Comparison of ENCODE assay signal across 24 cellular contexts in the genomic region with DNA sequence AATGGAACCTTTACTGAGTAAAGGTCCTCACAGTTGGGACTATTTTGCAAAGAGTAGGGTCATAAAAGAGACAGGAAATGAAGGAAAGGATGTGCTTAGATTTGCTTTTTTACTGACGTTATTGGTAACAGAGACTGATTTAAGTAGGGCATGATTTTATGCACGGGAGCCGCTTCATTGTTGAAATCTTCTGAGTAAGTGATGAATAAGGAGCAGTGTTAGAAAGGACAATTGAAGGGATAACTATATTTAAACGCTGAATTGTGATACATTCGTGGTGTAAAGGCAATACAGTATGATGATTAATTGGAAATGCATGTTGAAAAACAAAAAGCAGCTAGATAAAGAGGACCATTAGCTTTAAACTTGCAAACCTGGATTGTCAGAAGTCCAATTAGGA.
A peak's percentile ranks its signal among the peaks of the same experiment; 100 is the strongest.
DNase-seq lines count a peak whose midpoint lies in the region; TF ChIP-seq lines count a peak whose summit lies in the region.
"Had no signal": no experiment of that assay in that cellular context is flagged by ENCODE, and none has a peak within 500 bp of the region (broad histone marks: within the 10 kb centered on the region; RNA-seq: fewer than 3 reads in every experiment).

No MANE protein-coding gene starts in this region.

- no peak overlapping the region for H3K27ac ChIP-seq in mammary epithelial cell (ENCODE audit: insufficient read depth, low read depth, low read length)
- H3K27ac ChIP-seq: 22Rv1, KMS-11 had no signal

- in situ Hi-C loops in mammary epithelial cell (cut with MboI; ENCODE audit: low sequenced_read_pairs in 2 of 2) = no loop called here

- CTCF ChIA-PET in mammary epithelial cell (lab: Charles Lee; ENCODE audit: low non-redundant PET) = no interaction called here
- CTCF ChIA-PET in MCF 10A (lab: Yijun Ruan, JAX) = no interaction called here

- H3K36me3 Mint-ChIP-seq in MCF 10A (ENCODE audit: insufficient read depth, unreplicated experiment) = no peaks in the 10 kb centered on the region
- H3K36me3 Mint-ChIP-seq: CD14-positive monocyte had no signal

- no peaks in the 10 kb centered on the region for H3K9me3 ChIP-seq in mammary epithelial cell (replicated peaks; ENCODE audit: insufficient read depth, low read length)
- H3K9me3 ChIP-seq: BE2C had no signal

- H3K9me3 Mint-ChIP-seq in MCF 10A (ENCODE audit: unreplicated experiment) = no peaks in the 10 kb centered on the region

- intact Hi-C loops in mammary epithelial cell (cut with micrococcal nuclease) = no loop called here
- intact Hi-C loops in MCF 10A (cut with micrococcal nuclease) = no loop called here

- DNase-seq in mammary epithelial cell (no peak), MCF 10A (ENCODE audit: unreplicated experiment) (no peak), choroid plexus epithelial cell (ENCODE audit: low read depth) (peak; percentile 21), fibroblast of the aortic adventitia (ENCODE audit: low read depth) (peak; percentile 45), HT-29 (ENCODE audit: low spot score) (no peak), hypothalamus (lab: John Stamatoyannopoulos, UW) (no peak), KG1 (lab: John Stamatoyannopoulos, UW) (no peak)
- DNase-seq in activated effector memory CD4-positive, alpha-beta T cell treated with Interleukin-2 at 50 U/mL for 16 hours = no peak
- DNase-seq: ACHN, BE2C, DMS153, DND-41, H7, NCI-H1048, NCI-H1417, NCI-H1694, NCI-H2081, NCI-H2227 treated with DMSO at 0.1 percent for 48 hours, NCI-H526 treated with DMSO at 0.1 percent for 48 hours, RPMI8226, SHP77 had no signal

- H3K4me3 ChIP-seq in mammary epithelial cell (replicated peaks in 1 of 3; ENCODE audit: insufficient read depth in 1 of 3, low read depth in 2 of 3, low read length in 3 of 3) (no peak overlapping the region), choroid plexus epithelial cell (ENCODE audit: low read depth, low read length) (no peak overlapping the region), fibroblast of the aortic adventitia (ENCODE audit: low read depth, low read length) (no peak overlapping the region)

- H3K9ac ChIP-seq in mammary epithelial cell (ENCODE audit: insufficient read depth, low read length) = no peak overlapping the region
- H3K9ac ChIP-seq: KMS-11 had no signal

- H3K4me3 Mint-ChIP-seq in MCF 10A (ENCODE audit: unreplicated experiment) = no peak overlapping the region
- H3K4me3 Mint-ChIP-seq: CD14-positive monocyte had no signal

- no peak for TF ChIP-seq CTCF in mammary epithelial cell (conservative IDR thresholded peaks at IDR 0.05 in 1 of 2, IDR thresholded peaks at IDR 0.05 in 1 of 2; ENCODE audit: extremely low read depth in 1 of 2, insufficient read depth in 1 of 2, low read depth in 1 of 2, low read length in 2 of 2)
- TF ChIP-seq CTCF in MCF 10A (IDR thresholded peaks at IDR 0.05; ENCODE audit: unreplicated experiment) = no peak
- no peak for TF ChIP-seq CTCF in choroid plexus epithelial cell (conservative IDR thresholded peaks at IDR 0.05; ENCODE audit: low read depth, low read length)
- TF ChIP-seq CTCF in fibroblast of the aortic adventitia (IDR thresholded peaks at IDR 0.05; ENCODE audit: insufficient read depth, low read length) = no peak

- H3K79me2 ChIP-seq in mammary epithelial cell (ENCODE audit: insufficient read depth, low read length) = no peaks in the 10 kb centered on the region

- H3K36me3 ChIP-seq in mammary epithelial cell (ENCODE audit: insufficient read depth, low read length) = no peaks in the 10 kb centered on the region
- H3K36me3 ChIP-seq: BE2C had no signal

- no peak overlapping the region for H3K27ac Mint-ChIP-seq in MCF 10A (ENCODE audit: low read depth, unreplicated experiment)
- H3K27ac Mint-ChIP-seq: CD14-positive monocyte had no signal

- H3K27me3 Mint-ChIP-seq in MCF 10A (ENCODE audit: insufficient read depth, unreplicated experiment) = no peaks in the 10 kb centered on the region

- no peaks in the 10 kb centered on the region for H3K4me1 ChIP-seq in mammary epithelial cell (ENCODE audit: insufficient read depth, low read length)
- H3K4me1 ChIP-seq: BE2C had no signal

- H2AFZ ChIP-seq in mammary epithelial cell (ENCODE audit: low read depth, low read length) = peak overlapping the region; percentile 67

- H3K4me1 Mint-ChIP-seq in MCF 10A (ENCODE audit: insufficient read depth, unreplicated experiment) = no peaks in the 10 kb centered on the region
- H3K4me1 Mint-ChIP-seq: CD14-positive monocyte had no signal

- dilution Hi-C loops in mammary epithelial cell (cut with HindIII; ENCODE audit: low sequenced_read_pairs) = no loop called here

- POLR2A ChIA-PET in MCF 10A (lab: Yijun Ruan, JAX) = no interaction called here

- H3K27me3 ChIP-seq in mammary epithelial cell (ENCODE audit: insufficient read depth, low read length) = no peaks in the 10 kb centered on the region
- H3K27me3 ChIP-seq: BE2C had no signal

- no peak overlapping the region for H3K4me2 ChIP-seq in mammary epithelial cell (ENCODE audit: insufficient read depth, low read depth, low read length)
- H3K4me2 ChIP-seq: KMS-11 had no signal

- 54% methylated on average over 5 of the region's 5 CpGs for WGBS in mammary epithelial cell (ENCODE audit: low coverage, missing lambda C conversion rate)

- no peaks in the 10 kb centered on the region for H4K20me1 ChIP-seq in mammary epithelial cell (ENCODE audit: insufficient read depth, low read length)

- no TSS peak for BruUV-seq in mammary epithelial cell (replicated peaks; lab: Mats Ljungman, UMichigan)
- BruUV-seq in MCF 10A (replicated peaks; lab: Mats Ljungman, UMichigan) = no TSS peak

Comparison
In these comparisons a context has a peak if more than half of its experiments do, and no peak if none do; other contexts are left out.
1. DNase-seq: peak in choroid plexus epithelial cell (single experiment) and fibroblast of the aortic adventitia (single experiment); none in mammary epithelial cell (single experiment), MCF 10A (single experiment), activated effector memory CD4-positive, alpha-beta T cell treated with Interleukin-2 at 50 U/mL for 16 hours (single experiment), HT-29 (single experiment), hypothalamus (0 of 51) and KG1 (single experiment).